In genomic region chr11:422249-422656, GRCh38 we compare ENCODE assay signal across 1 cellular context.
TF ChIP-seq lines count a peak whose summit lies in the region.

No MANE protein-coding gene starts in this region.

TF ChIP-seq in K562, 482 proteins besides CTCF, POLR2A, EP300 and RAD21 (continued from another document and continues in another):
- TF ChIP-seq E2F6 (IDR thresholded peaks at IDR 0.05; ENCODE audit: borderline replicate concordance in 1 of 2, extremely low read depth in 1 of 2, insufficient read depth in 1 of 2, insufficient read length in 1 of 2, low read depth in 1 of 2, low read length in 1 of 2, poor library complexity in 1 of 2, severe bottlenecking in 1 of 2) (peak; percentile 14 to 47), NFATC3 (IDR thresholded peaks at IDR 0.05) (no peak), EP400 (IDR thresholded peaks at IDR 0.05) (peak; percentile 50; the same call in 1 of the 2 replicates), ZNF121 (CRISPR knock-in tag; conservative IDR thresholded peaks at IDR 0.05) (no peak), ESRRB (CRISPR knock-in tag; IDR thresholded peaks at IDR 0.05; ENCODE audit: borderline replicate concordance) (no peak), RBFOX2 (IDR thresholded peaks at IDR 0.05; ENCODE audit: low read depth, low read length) (no peak), BRD4 (IDR thresholded peaks at IDR 0.05) (no peak), HBP1 (CRISPR knock-in tag; IDR thresholded peaks at IDR 0.05) (no peak), U2AF1 (optimal IDR thresholded peaks at IDR 0.05; ENCODE audit: low read depth, low read length) (no peak), NCOA1 (IDR thresholded peaks at IDR 0.05; ENCODE audit: low read depth) (0 out of 2 replicates have a peak, but pooled peaks have one; percentile 15), ZNF551 (CRISPR knock-in tag; IDR thresholded peaks at IDR 0.05) (no peak), DPF2 (IDR thresholded peaks at IDR 0.05) (peak; percentile 70), SIN3A (IDR thresholded peaks at IDR 0.05; ENCODE audit: borderline replicate concordance in 2 of 2, control insufficient read depth in 1 of 2, low read depth in 2 of 2, low read length in 2 of 2) (no peak), ZEB2 (IDR thresholded peaks at IDR 0.05) (peak; percentile 74), BMI1 (IDR thresholded peaks at IDR 0.05; ENCODE audit: low read length) (no peak), SPI1 (IDR thresholded peaks at IDR 0.05; ENCODE audit: borderline replicate concordance, low read depth, low read length) (no peak), MBD2 (IDR thresholded peaks at IDR 0.05; ENCODE audit: borderline replicate concordance, low read depth) (no peak), ZFP91 (CRISPR knock-in tag; IDR thresholded peaks at IDR 0.05) (no peak), HCFC1 (IDR thresholded peaks at IDR 0.05; ENCODE audit: low read depth, low read length) (no peak), SRSF9 (IDR thresholded peaks at IDR 0.05; ENCODE audit: borderline replicate concordance, low read depth, low read length) (no peak), HMGN3 (IDR thresholded peaks at IDR 0.05; ENCODE audit: borderline replicate concordance, extremely low read depth, insufficient read length, low read depth, low read length) (no peak), IRF9 (tag; IDR thresholded peaks at IDR 0.05) (no peak), MTA3 (IDR thresholded peaks at IDR 0.05; ENCODE audit: borderline replicate concordance) (0 out of 2 replicates have a peak, but pooled peaks have one; percentile 29), NFIC (IDR thresholded peaks at IDR 0.05) (peak; percentile 66), ERF (CRISPR knock-in tag; IDR thresholded peaks at IDR 0.05) (no peak), POLR2AphosphoS5 (IDR thresholded peaks at IDR 0.05; ENCODE audit: control insufficient read depth, insufficient read depth, low read depth, low read length) (peak; percentile 72), ARID1B (IDR thresholded peaks at IDR 0.05) (peak; percentile 88), NRF1 (conservative IDR thresholded peaks at IDR 0.05 in 1 of 2, IDR thresholded peaks at IDR 0.05 in 1 of 2) (no peak), NR0B1 (IDR thresholded peaks at IDR 0.05; ENCODE audit: partially characterized antibody) (no peak), SP1 (CRISPR knock-in tag; IDR thresholded peaks at IDR 0.05) (no peak), GTF2F1 (IDR thresholded peaks at IDR 0.05; ENCODE audit: low read depth, low read length) (no peak), HMBOX1 (IDR thresholded peaks at IDR 0.05) (no peak), HNRNPUL1 (IDR thresholded peaks at IDR 0.05; ENCODE audit: low read length) (no peak), ESRRA (IDR thresholded peaks at IDR 0.05; ENCODE audit: borderline replicate concordance, low read depth) (no peak), ZFPM2 (CRISPR knock-in tag; IDR thresholded peaks at IDR 0.05) (no peak), FOXA1 (IDR thresholded peaks at IDR 0.05; ENCODE audit: borderline replicate concordance) (no peak), ZNF174 (CRISPR knock-in tag; IDR thresholded peaks at IDR 0.05) (no peak), KDM2B (CRISPR knock-in tag; IDR thresholded peaks at IDR 0.05) (no peak), MXI1 (IDR thresholded peaks at IDR 0.05; ENCODE audit: low read depth, low read length) (no peak), TBL1XR1 (IDR thresholded peaks at IDR 0.05; ENCODE audit: low read length in 2 of 2) (peak in 1 of 2 experiments; percentile 8; a peak in 1 of 4 replicates), NFYB (IDR thresholded peaks at IDR 0.05; ENCODE audit: extremely low read depth, insufficient read length) (no peak), VEZF1 (CRISPR knock-in tag; IDR thresholded peaks at IDR 0.05) (peak; percentile 56), EZH2 (IDR thresholded peaks at IDR 0.05; ENCODE audit: borderline replicate concordance, low read depth, low read length) (no peak), ID3 (CRISPR knock-in tag; IDR thresholded peaks at IDR 0.05) (no peak), ID3 (tag; IDR thresholded peaks at IDR 0.05) (no peak), RAD51 (IDR thresholded peaks at IDR 0.05; ENCODE audit: borderline replicate concordance, low read depth) (0 out of 2 replicates have a peak, but pooled peaks have one; percentile 23), PYGO2 (tag; IDR thresholded peaks at IDR 0.05) (no peak), ADNP (tag; IDR thresholded peaks at IDR 0.05) (peak; percentile 56; the same call in 1 of the 2 replicates), COPS2 (conservative IDR thresholded peaks at IDR 0.05) (no peak), KLF10 (CRISPR knock-in tag; IDR thresholded peaks at IDR 0.05) (no peak), SNAPC5 (CRISPR knock-in tag; IDR thresholded peaks at IDR 0.05) (no peak), ATF3 (IDR thresholded peaks at IDR 0.05) (no peak), ATF3 (CRISPR knock-in tag; conservative IDR thresholded peaks at IDR 0.05) (no peak), DNMT1 (IDR thresholded peaks at IDR 0.05) (no peak), SMARCA4 (IDR thresholded peaks at IDR 0.05) (peak; percentile 65), IRF2 (CRISPR knock-in tag; IDR thresholded peaks at IDR 0.05) (no peak), PHB (CRISPR knock-in tag; IDR thresholded peaks at IDR 0.05) (no peak), ZBTB8A (IDR thresholded peaks at IDR 0.05; ENCODE audit: partially characterized antibody) (no peak), NBN (IDR thresholded peaks at IDR 0.05; ENCODE audit: low read depth) (peak; percentile 33; the same call in 1 of the 2 replicates), USF2 (CRISPR knock-in tag; IDR thresholded peaks at IDR 0.05) (no peak), MTA2 (IDR thresholded peaks at IDR 0.05; ENCODE audit: low read depth) (peak; percentile 80), SP2 (IDR thresholded peaks at IDR 0.05; ENCODE audit: extremely low read depth, low read depth, low read length, poor library complexity, severe bottlenecking) (no peak), TEAD4 (IDR thresholded peaks at IDR 0.05; ENCODE audit: low read length) (peak; percentile 96), TEAD4 (CRISPR knock-in tag; IDR thresholded peaks at IDR 0.05; ENCODE audit: borderline replicate concordance) (no peak), MAFG (tag; conservative IDR thresholded peaks at IDR 0.05) (no peak), PHTF2 (CRISPR knock-in tag; IDR thresholded peaks at IDR 0.05) (no peak), ZNF395 (CRISPR knock-in tag; IDR thresholded peaks at IDR 0.05) (no peak)
